ENCODE assay signal across 26 cellular contexts in genomic region chr20:56842086-56842485, GRCh38.
"Had no signal": no experiment of that assay in that cellular context is flagged by ENCODE, and none has a peak within 500 bp of the region (broad histone marks: within the 10 kb centered on the region; RNA-seq: fewer than 3 reads in every experiment).

No MANE protein-coding gene starts in this region.

- DNase-seq: cerebellar nuclear complex; colonic mucosa; cortex of kidney; effector CD8-positive, alpha-beta T cell; effector memory CD8-positive, alpha-beta T cell; endodermal cell; erythroblast; esophagus squamous epithelium; foreskin fibroblast; foreskin melanocyte; gastrocnemius medialis; glutamatergic neuron; head of caudate nucleus; heart right ventricle; hippocampal formation; left cardiac atrium; left lung; left ventricle myocardium superior; lower lobe of right lung; mesenchymal stem cell; mucosa of descending colon had no signal

- H3K9me3 ChIP-seq: colonic mucosa, esophagus squamous epithelium, gastrocnemius medialis, heart right ventricle, left lung, lower lobe of right lung, mucosa of descending colon had no signal

- H3K27me3 ChIP-seq: colonic mucosa, gastrocnemius medialis had no signal

- FAIRE-seq: endometrium, islet of Langerhans, keratinocyte had no signal

- H3K4me3 ChIP-seq: colonic mucosa, esophagus squamous epithelium, gastrocnemius medialis, heart right ventricle, left lung, lower lobe of right lung, mucosa of descending colon had no signal

- H3K4me1 ChIP-seq: colonic mucosa, esophagus squamous epithelium, gastrocnemius medialis, heart right ventricle, left lung, lower lobe of right lung had no signal

- ATAC-seq: effector memory CD8-positive, alpha-beta T cell; esophagus mucosa; gastrocnemius medialis; heart right ventricle; left cardiac atrium; left lung; left ventricle myocardium superior; mucosa of descending colon had no signal

- H3K27ac ChIP-seq: colonic mucosa, epithelial cell of prostate, esophagus squamous epithelium, gastrocnemius medialis, heart right ventricle, left lung, lower lobe of right lung had no signal

- H3K36me3 ChIP-seq: colonic mucosa, esophagus squamous epithelium, gastrocnemius medialis, heart right ventricle, left lung, lower lobe of right lung had no signal
